In the genomic region with DNA sequence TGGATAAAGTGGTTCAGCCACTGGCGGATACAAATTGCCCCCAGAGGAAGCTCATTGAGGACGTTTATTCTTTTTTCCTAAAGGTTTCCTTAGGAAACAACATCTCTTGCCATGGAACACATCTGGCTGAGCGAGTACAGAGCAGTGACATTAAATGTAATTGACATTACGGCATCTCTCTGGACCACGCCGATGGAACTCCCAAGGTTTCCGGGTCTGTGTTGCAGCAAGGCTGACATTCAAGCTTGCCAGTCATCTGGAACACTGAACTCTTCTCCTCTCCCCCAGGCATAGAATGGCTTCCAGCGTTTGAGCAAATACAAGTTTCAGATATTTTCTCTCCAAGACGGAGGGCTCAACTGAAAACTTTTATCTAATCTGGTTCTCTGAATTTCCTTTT, we compare ENCODE assay signal across 24 cellular contexts. TPM values are rescaled to one million over a fixed set of nuclear protein-coding genes. Genes with fewer than 3 reads are reported as not detected.
DNase-seq lines count a peak whose midpoint lies in the region; ATAC-seq, FAIRE-seq and TF ChIP-seq lines count a peak whose summit lies in the region.
"Had no signal": no experiment of that assay in that cellular context is flagged by ENCODE, and none has a peak within 500 bp of the region (broad histone marks: within the 10 kb centered on the region; RNA-seq: fewer than 3 reads in every experiment).

No MANE protein-coding gene starts in this region.

- H3K27ac ChIP-seq in GM23338 (ENCODE audit: low read depth): 0 out of 2 replicates have a peak overlapping the region, but pooled peaks have one; percentile 39
- H3K27ac ChIP-seq in H1 (ENCODE audit: low read depth, low read length): no peak overlapping the region
- no peak overlapping the region for H3K27ac ChIP-seq in mesenchymal stem cell (ENCODE audit: low read length, poor library complexity, severe bottlenecking)

- POLR2A ChIA-PET in H1 (lab: Charles Lee; ENCODE audit: partially characterized antibody): interaction anchor here (1.2 to 2.9 kb wide), 2 partner anchors 15 to 889 kb away, joined by 3 to 8 read pairs; no protein-coding TSS in a partner anchor

- H4K5ac ChIP-seq in H1 (ENCODE audit: insufficient read length, low read depth, low read length): no peak overlapping the region

- no peak overlapping the region for H2AFZ ChIP-seq in GM23338
- no peak overlapping the region for H2AFZ ChIP-seq in H1 (ENCODE audit: low read length)
- no peak overlapping the region for H2AFZ ChIP-seq in mesenchymal stem cell (ENCODE audit: low read depth, low read length)

- H3K9me3 ChIP-seq in H1 (ENCODE audit: insufficient read depth in 2 of 2, low read depth in 1 of 2, low read length in 1 of 2) (no peaks in the 10 kb centered on the region), mesenchymal stem cell (ENCODE audit: control insufficient read depth, low read length) (no peaks in the 10 kb centered on the region), mucosa of descending colon (no peaks in the 10 kb centered on the region)

- H4K91ac ChIP-seq in H1 (replicated peaks; ENCODE audit: insufficient read length, low read length): no peak overlapping the region
- no peak overlapping the region for H4K91ac ChIP-seq in mesenchymal stem cell (ENCODE audit: low read length)

- H3K27me3 ChIP-seq in GM23338 (ENCODE audit: insufficient read depth) (no peaks in the 10 kb centered on the region), H1 (replicated peaks in 1 of 4; ENCODE audit: control insufficient read depth in 3 of 4, extremely low read depth in 1 of 4, insufficient read depth in 3 of 4, low read length in 3 of 4) (no peaks in the 10 kb centered on the region), mesenchymal stem cell (ENCODE audit: control insufficient read depth in 1 of 2, insufficient read depth in 1 of 2, low read length in 2 of 2) (no peaks in the 10 kb centered on the region)

- H3F3A ChIP-seq in GM23338 (replicated peaks; ENCODE audit: low read depth): no peaks in the 10 kb centered on the region

- 0 out of 2 replicates have a peak overlapping the region, but pooled peaks have one; percentile 5 for H2BK20ac ChIP-seq in H1 (ENCODE audit: low read length)

- no peak for FAIRE-seq in H1 (lab: Jason Lieb, UNC)
- FAIRE-seq: GM12892, GM19239, HTR-8/SVneo, K562 had no signal

- H3K79me1 ChIP-seq in H1 (ENCODE audit: low read depth, low read length): no peaks in the 10 kb centered on the region
- peaks cover 5% of the 10 kb centered on the region for H3K79me1 ChIP-seq in mesenchymal stem cell (replicated peaks; ENCODE audit: low read length, poor library complexity, severe bottlenecking)

- CTCF ChIA-PET in H1 (lab: Charles Lee; ENCODE audit: partially characterized antibody): interaction anchor here (0.9 to 5.4 kb wide), 13 partner anchors 10 to 108 kb away, joined by 3 to 48 read pairs (median 6); no protein-coding TSS in a partner anchor

- H3K36me3 Mint-ChIP-seq in GM23338 (ENCODE audit: low read depth) (peaks cover 4% of the 10 kb centered on the region; the same call in 1 of the 3 replicates), endothelial cell (ENCODE audit: low read depth, unreplicated experiment) (no peaks in the 10 kb centered on the region)
- no peaks in the 10 kb centered on the region for H3K36me3 Mint-ChIP-seq in stimulated activated memory B cell treated with anti-CD40 and anti-IgM and Interleukin-4, amounts not matched to agents 10 μg/mL and 1 μg/mL and 100 μg/mL, for 72 hours
- no peaks in the 10 kb centered on the region for H3K36me3 Mint-ChIP-seq in activated T-helper 2 cell treated with anti-CD3 and anti-CD28 coated beads, Interferon-gamma antibody, Interleukin-2, Interleukin-4, amounts not matched to agents 10 μg/mL and 5 μg/mL and 100 μg/mL, durations not matched to agents 14 hours and 24 hours and 36 hours (ENCODE audit: low read depth)

- no peak for TF ChIP-seq EP300 in H1 (IDR thresholded peaks at IDR 0.05; ENCODE audit: borderline replicate concordance in 1 of 2, low read depth in 2 of 2, low read length in 2 of 2)

- H3K4me3 Mint-ChIP-seq in GM23338 (no peak overlapping the region), endothelial cell (ENCODE audit: unreplicated experiment) (no peak overlapping the region)
- H3K4me3 Mint-ChIP-seq in stimulated activated memory B cell treated with anti-CD40 and anti-IgM and Interleukin-4, amounts not matched to agents 10 μg/mL and 1 μg/mL and 100 μg/mL, for 72 hours: no peak overlapping the region
- no peak overlapping the region for H3K4me3 Mint-ChIP-seq in activated T-helper 2 cell treated with anti-CD3 and anti-CD28 coated beads, Interferon-gamma antibody, Interleukin-2, Interleukin-4, amounts not matched to agents 10 μg/mL and 5 μg/mL and 100 μg/mL, durations not matched to agents 14 hours and 24 hours and 36 hours (ENCODE audit: low read depth)

- no peaks in the 10 kb centered on the region for H3K36me3 ChIP-seq in GM23338 (ENCODE audit: insufficient read depth)
- H3K36me3 ChIP-seq in H1 (ENCODE audit: control insufficient read depth in 2 of 4, insufficient read depth in 4 of 4, low read length in 3 of 4): no peaks in the 10 kb centered on the region
- peaks cover 0 to 81% of the 10 kb centered on the region in 2 experiments for H3K36me3 ChIP-seq in mesenchymal stem cell (ENCODE audit: control insufficient read depth in 1 of 2, insufficient read depth in 2 of 2, low read depth in 1 of 2, low read length in 2 of 2)
- no peaks in the 10 kb centered on the region for H3K36me3 ChIP-seq in mucosa of descending colon (ENCODE audit: low read depth)

- H3K4me1 Mint-ChIP-seq in GM23338: peaks cover 5% of the 10 kb centered on the region
- peaks cover 6% of the 10 kb centered on the region for H3K4me1 Mint-ChIP-seq in stimulated activated memory B cell treated with anti-CD40 and anti-IgM and Interleukin-4, amounts not matched to agents 10 μg/mL and 1 μg/mL and 100 μg/mL, for 72 hours
- H3K4me1 Mint-ChIP-seq in endothelial cell (ENCODE audit: unreplicated experiment): no peaks in the 10 kb centered on the region
- H3K4me1 Mint-ChIP-seq in activated T-helper 2 cell treated with anti-CD3 and anti-CD28 coated beads, Interferon-gamma antibody, Interleukin-2, Interleukin-4, amounts not matched to agents 10 μg/mL and 5 μg/mL and 100 μg/mL, durations not matched to agents 14 hours and 24 hours and 36 hours (ENCODE audit: low read depth): no peaks in the 10 kb centered on the region

- TF ChIP-seq POLR2A in H1 (IDR thresholded peaks at IDR 0.05; ENCODE audit: control extremely low read depth in 1 of 2, low read depth in 2 of 2, low read length in 2 of 2): no peak

- H3K4me3 ChIP-seq in GM23338 (no peak overlapping the region), H1 (ENCODE audit: extremely low read depth in 1 of 4, insufficient read depth in 2 of 4, low read depth in 3 of 4, low read length in 4 of 4) (no peak overlapping the region), mesenchymal stem cell (ENCODE audit: insufficient read depth in 1 of 2, low read depth in 1 of 2, low read length in 2 of 2) (peak overlapping the region in 1 of 2 experiments; percentile 19), mucosa of descending colon (no peak overlapping the region)
- H3K4me3 ChIP-seq: K562 had no signal

- no peak overlapping the region for H4K8ac ChIP-seq in H1 (ENCODE audit: extremely low read depth, insufficient read depth, low read length)
- no peak overlapping the region for H4K8ac ChIP-seq in mesenchymal stem cell (ENCODE audit: low read length)

- H3K9me3 Mint-ChIP-seq in GM23338: no peaks in the 10 kb centered on the region
- peaks cover 6% of the 10 kb centered on the region for H3K9me3 Mint-ChIP-seq in stimulated activated memory B cell treated with anti-CD40 and anti-IgM and Interleukin-4, amounts not matched to agents 10 μg/mL and 1 μg/mL and 100 μg/mL, for 72 hours
- no peaks in the 10 kb centered on the region for H3K9me3 Mint-ChIP-seq in endothelial cell (ENCODE audit: unreplicated experiment)
- H3K9me3 Mint-ChIP-seq in activated T-helper 2 cell treated with anti-CD3 and anti-CD28 coated beads, Interferon-gamma antibody, Interleukin-2, Interleukin-4, amounts not matched to agents 10 μg/mL and 5 μg/mL and 100 μg/mL, durations not matched to agents 14 hours and 24 hours and 36 hours: no peaks in the 10 kb centered on the region

- no peak overlapping the region for H3K4ac ChIP-seq in H1 (replicated peaks; ENCODE audit: insufficient read length, low read depth, low read length)
- no peak overlapping the region for H3K4ac ChIP-seq in mesenchymal stem cell (ENCODE audit: low read depth in 1 of 2, low read length in 2 of 2)

- no peak overlapping the region for H2BK15ac ChIP-seq in H1 (ENCODE audit: low read length)
- H2BK15ac ChIP-seq in mesenchymal stem cell (ENCODE audit: low read depth, poor library complexity, severe bottlenecking): no peak overlapping the region

- DNase-seq in GM23338 (ENCODE audit: low spot score) (no peak), H1 (ENCODE audit: low read depth in 1 of 2, low spot score in 2 of 2) (no peak), mesenchymal stem cell (no peak), endothelial cell (ENCODE audit: low spot score) (no peak), mucosa of descending colon (no peak)
- DNase-seq in activated T-helper 2 cell treated with anti-CD3 and anti-CD28 coated beads, Interferon-gamma antibody, Interleukin-2, Interleukin-4, amounts not matched to agents 10 μg/mL and 5 μg/mL and 100 μg/mL, durations not matched to agents 14 hours and 24 hours and 36 hours (ENCODE audit: low spot score): no peak
- DNase-seq: Calu3, DMS153, DND-41, HCEC 1CT, NCI-H1105 treated with DMSO at 0.1 percent for 48 hours, NCI-H146, NCI-H1930, NCI-H2107, NCI-H510A, NCI-H69, RPMI8226, SHP77 had no signal

- H4K20me1 ChIP-seq in GM23338 (replicated peaks; ENCODE audit: insufficient read depth) (no peaks in the 10 kb centered on the region), H1 (replicated peaks in 1 of 2; ENCODE audit: control insufficient read depth in 1 of 2, insufficient read depth in 2 of 2, low read length in 2 of 2) (no peaks in the 10 kb centered on the region)

- 90% methylated on average over 9 of the region's 9 CpGs; no CpG with 5 or more reads in 1 of the 2 experiments for WGBS in H1 (ENCODE audit: extremely low coverage in 1 of 2, insufficient coverage in 1 of 2, insufficient read length in 1 of 2, insufficient replicate concordance in 2 of 2, low coverage in 1 of 2, low lambda C conversion rate in 2 of 2, missing lambda C conversion rate in 1 of 2), 2 experiments
- 88% methylated on average over 9 of the region's 9 CpGs for WGBS in mesenchymal stem cell

- H3K56ac ChIP-seq in H1 (replicated peaks; ENCODE audit: insufficient read length, low read depth, low read length): no peak overlapping the region

- no peak overlapping the region for H3K14ac ChIP-seq in H1 (ENCODE audit: insufficient read length)
- no peak overlapping the region for H3K14ac ChIP-seq in mesenchymal stem cell (ENCODE audit: low read length in 2 of 2)

- H3K23ac ChIP-seq in H1 (ENCODE audit: insufficient read length) (no peak overlapping the region), mesenchymal stem cell (ENCODE audit: low read length in 2 of 2) (no peak overlapping the region)

- H2BK12ac ChIP-seq in H1 (ENCODE audit: low read depth, low read length): no peak overlapping the region
- H2BK12ac ChIP-seq in mesenchymal stem cell (ENCODE audit: low read length in 2 of 2): no peak overlapping the region

- no peaks in the 10 kb centered on the region for H3K23me2 ChIP-seq in H1 (ENCODE audit: low read depth, low read length)

- H3K18ac ChIP-seq in H1 (ENCODE audit: extremely low read depth, low read length) (no peak overlapping the region), mesenchymal stem cell (ENCODE audit: low read depth in 1 of 2, low read length in 2 of 2) (no peak overlapping the region)

- intact Hi-C loops in mucosa of descending colon (cut with DNase I, micrococcal nuclease): no loop called here
- intact Hi-C loops in activated T-helper 2 cell treated with anti-CD3 and anti-CD28 coated beads, Interferon-gamma antibody, Interleukin-2, Interleukin-4, amounts not matched to agents 10 μg/mL and 5 μg/mL and 100 μg/mL, durations not matched to agents 14 hours and 24 hours and 36 hours (cut with micrococcal nuclease): no loop called here

- H3K79me2 ChIP-seq in GM23338 (replicated peaks; ENCODE audit: insufficient read depth): peaks cover 6% of the 10 kb centered on the region
- H3K79me2 ChIP-seq in H1 (ENCODE audit: control insufficient read depth in 1 of 2, insufficient read depth in 2 of 2, low read length in 2 of 2): no peaks in the 10 kb centered on the region

- H3K27ac Mint-ChIP-seq in GM23338: no peak overlapping the region
- H3K27ac Mint-ChIP-seq in stimulated activated memory B cell treated with anti-CD40 and anti-IgM and Interleukin-4, amounts not matched to agents 10 μg/mL and 1 μg/mL and 100 μg/mL, for 72 hours: no peak overlapping the region
- H3K27ac Mint-ChIP-seq in endothelial cell (ENCODE audit: unreplicated experiment): no peak overlapping the region
- no peak overlapping the region for H3K27ac Mint-ChIP-seq in activated T-helper 2 cell treated with anti-CD3 and anti-CD28 coated beads, Interferon-gamma antibody, Interleukin-2, Interleukin-4, amounts not matched to agents 10 μg/mL and 5 μg/mL and 100 μg/mL, durations not matched to agents 14 hours and 24 hours and 36 hours

- H2BK120ac ChIP-seq in H1 (replicated peaks; ENCODE audit: low read depth, low read length) (no peak overlapping the region), mesenchymal stem cell (ENCODE audit: low read depth, low read length) (no peak overlapping the region)

- H3K9ac ChIP-seq in H1 (replicated peaks in 1 of 4; ENCODE audit: extremely low read depth in 1 of 4, low read depth in 3 of 4, low read length in 3 of 4) (no peak overlapping the region), mesenchymal stem cell (ENCODE audit: low read length) (peak overlapping the region; percentile 40)

- H2BK5ac ChIP-seq in H1 (ENCODE audit: low read depth, low read length): no peak overlapping the region
- H2BK5ac ChIP-seq in mesenchymal stem cell (ENCODE audit: low read depth, low read length, poor library complexity, severe bottlenecking): no peak overlapping the region

- H3K4me1 ChIP-seq in GM23338 (ENCODE audit: insufficient read depth) (0 out of 2 replicates have a peak, but pooled peaks cover under 1% of the 10 kb centered on the region), H1 (replicated peaks in 1 of 4; ENCODE audit: control insufficient read depth in 3 of 4, insufficient read depth in 4 of 4, low read length in 3 of 4) (0 out of 7 replicates have a peak, but pooled peaks cover 0 to 2% (median 0%) of the 10 kb centered on the region in 4 experiments), mesenchymal stem cell (ENCODE audit: control insufficient read depth, insufficient read depth, low read depth, low read length) (no peaks in the 10 kb centered on the region), mucosa of descending colon (ENCODE audit: low read depth) (no peaks in the 10 kb centered on the region)

- H3K9me2 ChIP-seq in GM23338 (ENCODE audit: insufficient read depth): no peaks in the 10 kb centered on the region; the same call in 1 of the 2 replicates

- ATAC-seq in GM23338 (no peak), mucosa of descending colon (no peak)
- ATAC-seq in stimulated activated memory B cell treated with anti-CD40 and anti-IgM and Interleukin-4, amounts not matched to agents 10 μg/mL and 1 μg/mL and 100 μg/mL, for 72 hours: no peak
- ATAC-seq: K562 had no signal

- TF ChIP-seq CTCF in GM23338 (conservative IDR thresholded peaks at IDR 0.05; ENCODE audit: low read depth in 2 of 2): no peak
- TF ChIP-seq CTCF in H1 (IDR thresholded peaks at IDR 0.05; ENCODE audit: control extremely low read depth in 1 of 3, insufficient read depth in 1 of 3, low read depth in 1 of 3, low read length in 3 of 3): no peak
- TF ChIP-seq CTCF in endothelial cell (IDR thresholded peaks at IDR 0.05; ENCODE audit: unreplicated experiment): no peak
- no peak for TF ChIP-seq CTCF in mucosa of descending colon (IDR thresholded peaks at IDR 0.05)

- no peak overlapping the region for H3K4me2 ChIP-seq in GM23338
- no peak overlapping the region for H3K4me2 ChIP-seq in H1 (ENCODE audit: insufficient read depth in 1 of 2, low read depth in 2 of 2, low read length in 2 of 2)
- H3K4me2 ChIP-seq in mesenchymal stem cell (ENCODE audit: low read length, poor library complexity, severe bottlenecking): no peak overlapping the region

- H2AK5ac ChIP-seq in H1 (ENCODE audit: low read depth, low read length) (no peak overlapping the region), mesenchymal stem cell (ENCODE audit: low read length, severe bottlenecking) (no peak overlapping the region)

- no peak for TF ChIP-seq RAD21 in H1 (IDR thresholded peaks at IDR 0.05 in 1 of 2, conservative IDR thresholded peaks at IDR 0.05 in 1 of 2; ENCODE audit: low read depth in 2 of 2, low read length in 2 of 2)

- no peaks in the 10 kb centered on the region for H3K27me3 Mint-ChIP-seq in GM23338 (ENCODE audit: insufficient read depth, low read depth, poor library complexity)
- peaks cover 26% of the 10 kb centered on the region for H3K27me3 Mint-ChIP-seq in stimulated activated memory B cell treated with anti-CD40 and anti-IgM and Interleukin-4, amounts not matched to agents 10 μg/mL and 1 μg/mL and 100 μg/mL, for 72 hours
- H3K27me3 Mint-ChIP-seq in endothelial cell (ENCODE audit: unreplicated experiment): peaks cover 1% of the 10 kb centered on the region
- peaks cover 3% of the 10 kb centered on the region for H3K27me3 Mint-ChIP-seq in activated T-helper 2 cell treated with anti-CD3 and anti-CD28 coated beads, Interferon-gamma antibody, Interleukin-2, Interleukin-4, amounts not matched to agents 10 μg/mL and 5 μg/mL and 100 μg/mL, durations not matched to agents 14 hours and 24 hours and 36 hours (ENCODE audit: low read depth)

RNA-seq across cellular contexts. Expression of gene CLMP, which starts 42.1 kb away (rescaled TPM):
- total RNA-seq in GM23338 (2014; rRNA removed; shearing (Covaris generic)): 18.4 and 22.2 TPM in 2 replicates
- polyA plus RNA-seq in GM23338 (2016; fragmentation: Nextera tagmentation; extraction: Ambion mirVana) (7.1 and 8.4 TPM in 2 replicates), H1 (2011; rRNA removed) (9.9 and 11.5 TPM in 2 replicates)
- 20.8 and 24.1 TPM in 2 replicates for total RNA-seq in H1 (2021; fragmentation: NEBNext Ultra II Directional; extraction: Animal tissue kit (Norgen Biotek cat#: 25700))
- 15.4 TPM for polyA plus RNA-seq in H1 (2011; cell fraction: cytosol; rRNA removed)
- polyA plus RNA-seq in H1 (2011; cell fraction: nucleus; rRNA removed): 16.9 TPM
- polyA plus RNA-seq in H1 (2012, experiment 1 of 2): 10.4 to 16.3 TPM (median 14.3 TPM) in 4 replicates
- polyA plus RNA-seq in H1 (2012, experiment 2 of 2): 2.0 TPM
- 15.4 TPM for polyA plus RNA-seq in H1 (2013, experiment 1 of 2)
- polyA plus RNA-seq in H1 (2013, experiment 2 of 2): 16.5 TPM
- polyA minus RNA-seq in H1 (2011; rRNA and poly(A)+ RNA removed): 58.8 and 90.8 TPM in 2 replicates
- 13.3 TPM for polyA minus RNA-seq in H1 (2011; cell fraction: cytosol; rRNA and poly(A)+ RNA removed)
- polyA minus RNA-seq in H1 (2011; cell fraction: nucleus; rRNA and poly(A)+ RNA removed): 17.5 TPM
- polyA plus RNA-seq in mesenchymal stem cell (2013, experiment 1 of 2): 46.5 TPM
- polyA plus RNA-seq in mesenchymal stem cell (2013, experiment 2 of 2): 48.1 TPM
- total RNA-seq in endothelial cell (ENCODE audit: unreplicated experiment) (5.5 TPM), mucosa of descending colon (10 to 100 TPM in 2 of 3 donors, 1 to 10 TPM in 1; 4.7 to 84.9 (median 11.0) TPM)
- total RNA-seq in activated T-helper 2 cell treated with anti-CD3 and anti-CD28 coated beads, Interferon-gamma antibody, Interleukin-2, Interleukin-4, amounts not matched to agents 10 μg/mL and 5 μg/mL and 100 μg/mL, durations not matched to agents 14 hours and 24 hours and 36 hours: 0.05 and 0.11 TPM in 2 replicates
- total RNA-seq: Calu3, SK-MEL-5 had no signal
